Comparison of ENCODE assay signal across 11 cellular contexts in genomic region chr5:1010641-1011046, GRCh38. TPM values are rescaled to one million over a fixed set of nuclear protein-coding genes. Genes with fewer than 3 reads are reported as not detected.
DNase-seq lines count a peak whose midpoint lies in the region; ATAC-seq and TF ChIP-seq lines count a peak whose summit lies in the region.
"Had no signal": no experiment of that assay in that cellular context is flagged by ENCODE, and none has a peak within 500 bp of the region (broad histone marks: within the 10 kb centered on the region; RNA-seq: fewer than 3 reads in every experiment).

No MANE protein-coding gene starts in this region.

- DNase-seq in cardiac septum (ENCODE audit: low spot score), result peak; percentile 71
- no peak for DNase-seq in right atrium auricular region (ENCODE audit: low spot score)
- no peak for DNase-seq in NT2/D1 (ENCODE audit: low read depth, low spot score)
- DNase-seq in left lobe of liver (ENCODE audit: low spot score), result peak; percentile 53
- DNase-seq in upper lobe of right lung, result peak; percentile 53
- DNase-seq in C1 segment of cervical spinal cord (lab: John Stamatoyannopoulos, UW), result no peak
- DNase-seq: activated CD4-positive, CD25-positive, alpha-beta regulatory T cell; cerebellar nuclear complex had no signal

- H3K36me3 ChIP-seq in right atrium auricular region (no peaks in the 10 kb centered on the region), NT2/D1 (ENCODE audit: insufficient read depth, insufficient read length, low read length) (peaks cover 6% of the 10 kb centered on the region), upper lobe of right lung (no peaks in the 10 kb centered on the region)
- H3K36me3 ChIP-seq: SJSA1 had no signal

- intact Hi-C loops in cardiac septum (cut with DNase I), result loop anchor here (10.0 kb wide), 1 partner anchor 86 kb away; no protein-coding TSS in a partner anchor
- intact Hi-C loops in upper lobe of right lung (cut with DNase I), result no loop called here

- H3K4me3 ChIP-seq in right atrium auricular region (no peak overlapping the region), NT2/D1 (ENCODE audit: insufficient read length, low read depth) (no peak overlapping the region), upper lobe of right lung (peak overlapping the region; percentile 43)
- H3K4me3 ChIP-seq: SJSA1 had no signal

- peak overlapping the region; percentile 11 for H3K9ac ChIP-seq in NT2/D1 (ENCODE audit: insufficient read length, low read depth)

- H3K27ac ChIP-seq in right atrium auricular region (no peak overlapping the region), upper lobe of right lung (peak overlapping the region; percentile 63)
- H3K27ac ChIP-seq: SJSA1 had no signal

- ATAC-seq in left lobe of liver (peak; percentile 46), upper lobe of right lung (no peak), GM19455 (IDR thresholded peaks at IDR 0.05; ENCODE audit: unreplicated experiment) (no peak), GM21423 (IDR thresholded peaks at IDR 0.05; ENCODE audit: unreplicated experiment) (no peak)

- H3K27me3 ChIP-seq in right atrium auricular region (peaks cover 0 to 6% of the 10 kb centered on the region in 2 donors), NT2/D1 (ENCODE audit: insufficient read depth, insufficient read length) (peaks cover 22% of the 10 kb centered on the region), upper lobe of right lung (peaks cover 36% of the 10 kb centered on the region)

- H3K4me1 ChIP-seq in right atrium auricular region (peaks cover 0 to 31% of the 10 kb centered on the region in 2 donors), NT2/D1 (ENCODE audit: insufficient read depth, insufficient read length) (peaks cover 10% of the 10 kb centered on the region), upper lobe of right lung (peaks cover 10% of the 10 kb centered on the region)

- H3K9me3 ChIP-seq in right atrium auricular region (no peaks in the 10 kb centered on the region), NT2/D1 (ENCODE audit: insufficient read depth, low read length) (no peaks in the 10 kb centered on the region), upper lobe of right lung (no peaks in the 10 kb centered on the region)
- H3K9me3 ChIP-seq: SJSA1 had no signal

- TF ChIP-seq CTCF in right atrium auricular region (IDR thresholded peaks at IDR 0.05), result no peak
- no peak for TF ChIP-seq CTCF in upper lobe of right lung (IDR thresholded peaks at IDR 0.05)

RNA-seq across cellular contexts. Expression of gene NKD2, which starts 2.0 kb away (rescaled TPM):
- total RNA-seq in cardiac septum, result 3.6 TPM
- total RNA-seq in right atrium auricular region, result 1 to 10 TPM; 2.4 to 2.8 TPM
- 1.6 TPM for total RNA-seq in left lobe of liver
- 64.4 TPM for total RNA-seq in upper lobe of right lung

Comparison
In these comparisons a context has a peak if more than half of its experiments do, and no peak if none do; other contexts are left out.
1. DNase-seq: peak in cardiac septum (single experiment), left lobe of liver (single experiment) and upper lobe of right lung (single experiment); none in right atrium auricular region (single experiment), NT2/D1 (single experiment) and C1 segment of cervical spinal cord (0 of 14).
2. RNA of gene NKD2, which starts 2.0 kb away (total RNA-seq): 64.4 TPM in upper lobe of right lung (single experiment); 3.6 TPM in cardiac septum (single experiment), 2.4 to 2.8 TPM in right atrium auricular region and 1.6 TPM in left lobe of liver (single experiment); every median in the first group is over 10 times any median in the second.